In genomic region chr10:92103376-92104084, GRCh38 we compare ENCODE assay signal across 2 cellular contexts.
TF ChIP-seq lines count a peak whose summit lies in the region.

No MANE protein-coding gene starts in this region.

TF ChIP-seq in A549, 52 proteins besides CTCF, POLR2A, EP300 and RAD21:
- no peak for TF ChIP-seq PBX3 (IDR thresholded peaks at IDR 0.05)
- TF ChIP-seq PHF8 (IDR thresholded peaks at IDR 0.05; ENCODE audit: borderline replicate concordance, low read depth): no peak
- TF ChIP-seq MAZ (IDR thresholded peaks at IDR 0.05; ENCODE audit: borderline replicate concordance, low read depth, low read length): no peak
- TF ChIP-seq TP53 (CRISPR knock-in tag; IDR thresholded peaks at IDR 0.05): no peak
- no peak for TF ChIP-seq JUNB (IDR thresholded peaks at IDR 0.05)
- TF ChIP-seq E2F6 (IDR thresholded peaks at IDR 0.05; ENCODE audit: borderline replicate concordance, low read depth): no peak
- no peak for TF ChIP-seq BHLHE40 (IDR thresholded peaks at IDR 0.05; ENCODE audit: low read depth, low read length)
- TF ChIP-seq ELK1 (IDR thresholded peaks at IDR 0.05; ENCODE audit: low read depth, low read length): no peak
- no peak for TF ChIP-seq FOSB (CRISPR knock-in tag; IDR thresholded peaks at IDR 0.05)
- no peak for TF ChIP-seq FOSL2 (IDR thresholded peaks at IDR 0.05)
- TF ChIP-seq FOSL2 (CRISPR knock-in tag; IDR thresholded peaks at IDR 0.05): no peak
- no peak for TF ChIP-seq BCL3 (IDR thresholded peaks at IDR 0.05)
- no peak for TF ChIP-seq HOXA7 (CRISPR knock-in tag; IDR thresholded peaks at IDR 0.05)

TF ChIP-seq in IMR-90, 13 proteins besides CTCF, POLR2A, EP300 and RAD21 (continued from another document):
- no peak for TF ChIP-seq ELK1 (IDR thresholded peaks at IDR 0.05; ENCODE audit: borderline replicate concordance, low read depth, low read length)
- no peak for TF ChIP-seq BHLHE40 (IDR thresholded peaks at IDR 0.05; ENCODE audit: low read depth, low read length)
- no peak for TF ChIP-seq RFX5 (IDR thresholded peaks at IDR 0.05; ENCODE audit: low read depth, low read length)
- TF ChIP-seq RCOR1 (IDR thresholded peaks at IDR 0.05; ENCODE audit: insufficient replicate concordance, low read length): no peak
- TF ChIP-seq FOS (IDR thresholded peaks at IDR 0.05; ENCODE audit: low read depth, low read length): no peak
- TF ChIP-seq NFE2L2 (IDR thresholded peaks at IDR 0.05; ENCODE audit: low read depth, low read length): no peak
- no peak for TF ChIP-seq MXI1 (IDR thresholded peaks at IDR 0.05; ENCODE audit: borderline replicate concordance, low read depth, low read length)
- TF ChIP-seq USF2 (IDR thresholded peaks at IDR 0.05; ENCODE audit: low read depth, low read length): no peak
- TF ChIP-seq MAFK (IDR thresholded peaks at IDR 0.05; ENCODE audit: low read depth, low read length): no peak
- no peak for TF ChIP-seq MAZ (IDR thresholded peaks at IDR 0.05; ENCODE audit: borderline replicate concordance, low read depth, low read length)
- TF ChIP-seq CEBPB (IDR thresholded peaks at IDR 0.05; ENCODE audit: low read depth, low read length): no peak
- TF ChIP-seq CHD1 (IDR thresholded peaks at IDR 0.05; ENCODE audit: low read depth, low read length): no peak
